Comparison of ENCODE assay signal across 2 cellular contexts in genomic region chr18:22560283-22560627, GRCh38.
A peak's percentile ranks its signal among the peaks of the same experiment; 100 is the strongest.
TF ChIP-seq lines count a peak whose summit lies in the region.

No MANE protein-coding gene starts in this region.

TF ChIP-seq in HEK293, 187 proteins besides CTCF, POLR2A, EP300 and RAD21 (continued from another document):
- TF ChIP-seq ZBTB10 (tag by site-specific recombination; IDR thresholded peaks at IDR 0.05) (no peak), ZNF501 (tag by site-specific recombination; IDR thresholded peaks at IDR 0.05) (peak; percentile 14; the same call in 1 of the 2 replicates), ZNF416 (tag by site-specific recombination; IDR thresholded peaks at IDR 0.05) (no peak), ZNF843 (tag by site-specific recombination; IDR thresholded peaks at IDR 0.05) (0 out of 2 replicates have a peak, but pooled peaks have one; percentile 9), ZNF366 (tag by site-specific recombination; conservative IDR thresholded peaks at IDR 0.05) (0 out of 2 replicates have a peak, but pooled peaks have one; percentile 0), ZNF112 (tag by site-specific recombination; IDR thresholded peaks at IDR 0.05) (no peak)

TF ChIP-seq in HepG2, 621 proteins besides CTCF, POLR2A, EP300 and RAD21 (continued from another document):
- TF ChIP-seq ZBTB40 (IDR thresholded peaks at IDR 0.05) = no peak
- TF ChIP-seq ZBTB40 (CRISPR knock-in tag; IDR thresholded peaks at IDR 0.05) = no peak
- no peak for TF ChIP-seq ZNF326 (CRISPR knock-in tag; IDR thresholded peaks at IDR 0.05; ENCODE audit: borderline replicate concordance)
- no peak for TF ChIP-seq PAWR (CRISPR knock-in tag; IDR thresholded peaks at IDR 0.05; ENCODE audit: borderline replicate concordance)
- no peak for TF ChIP-seq GABPB1 (CRISPR knock-in tag; IDR thresholded peaks at IDR 0.05)
- no peak for TF ChIP-seq NCOA1 (CRISPR knock-in tag; IDR thresholded peaks at IDR 0.05)
- TF ChIP-seq ZBTB7B (CRISPR knock-in tag; IDR thresholded peaks at IDR 0.05) = no peak
- no peak for TF ChIP-seq NR2F6 (IDR thresholded peaks at IDR 0.05)
- no peak for TF ChIP-seq NR2F6 (CRISPR knock-in tag; IDR thresholded peaks at IDR 0.05)
- no peak for TF ChIP-seq EHMT2 (IDR thresholded peaks at IDR 0.05; ENCODE audit: borderline replicate concordance, low read depth, low read length)
- TF ChIP-seq DMAP1 (CRISPR knock-in tag; IDR thresholded peaks at IDR 0.05) = no peak
- TF ChIP-seq TIGD3 (CRISPR knock-in tag; IDR thresholded peaks at IDR 0.05; ENCODE audit: borderline replicate concordance) = no peak
- no peak for TF ChIP-seq ZNF562 (CRISPR knock-in tag; IDR thresholded peaks at IDR 0.05; ENCODE audit: borderline replicate concordance)
- no peak for TF ChIP-seq THAP7 (CRISPR knock-in tag; IDR thresholded peaks at IDR 0.05)
